Comparison of ENCODE assay signal across 8 cellular contexts in genomic region chr19:3572855-3573161, GRCh38. TPM values are rescaled to one million over a fixed set of nuclear protein-coding genes. Genes with fewer than 3 reads are reported as not detected.
A peak's percentile ranks its signal among the peaks of the same experiment; 100 is the strongest.
DNase-seq lines count a peak whose midpoint lies in the region; ATAC-seq and TF ChIP-seq lines count a peak whose summit lies in the region.

Gene HMG20B (plus strand): TSS chr19:3572944. CDS start chr19:3573310, 366 bp downstream.

- H3K4me1 ChIP-seq in CD8-positive, alpha-beta T cell (ENCODE audit: insufficient read depth, low read length): peaks cover 15% of the 10 kb centered on the region
- peaks cover 10% of the 10 kb centered on the region for H3K4me1 ChIP-seq in OCI-LY3 (ENCODE audit: low read length)

- no peaks in the 10 kb centered on the region for H3K36me3 ChIP-seq in CD8-positive, alpha-beta T cell (ENCODE audit: insufficient read depth, low read length)
- H3K36me3 ChIP-seq in OCI-LY3 (replicated peaks; ENCODE audit: low read depth, low read length): peaks cover 11% of the 10 kb centered on the region

- H3K27ac Mint-ChIP-seq in CD8-positive, alpha-beta T cell: peak within 1 kb of the TSS; percentile 70
- H3K27ac Mint-ChIP-seq in endothelial cell (ENCODE audit: unreplicated experiment) (no peak within 1 kb of the TSS), natural killer cell (peak within 1 kb of the TSS; percentile 61 to 85)

- DNase-seq in CD8-positive, alpha-beta T cell: no peak
- DNase-seq in endothelial cell (ENCODE audit: low spot score) (no peak), natural killer cell (no peak), DMS153 treated with DMSO at 0.1 percent for 48 hours (lab: John Stamatoyannopoulos, UW; ENCODE audit: unreplicated experiment) (no peak), HEK293T (ENCODE audit: extremely low spot score) (no peak), NCI-H1105 (lab: John Stamatoyannopoulos, UW) (no peak)

- ATAC-seq in CD8-positive, alpha-beta T cell: peak; percentile 2
- ATAC-seq in natural killer cell (peak in 2 of 3 donors; percentile 3 to 5), GM18873 (IDR thresholded peaks at IDR 0.05; ENCODE audit: low FRiP score, unreplicated experiment) (no peak)

- no peaks in the 10 kb centered on the region for H3K27me3 ChIP-seq in CD8-positive, alpha-beta T cell (ENCODE audit: insufficient read depth, low read length)
- no peaks in the 10 kb centered on the region for H3K27me3 ChIP-seq in OCI-LY3 (ENCODE audit: low read depth, low read length)

- peaks cover 8% of the 10 kb centered on the region; the same call in 1 of the 2 replicates for H3K79me2 ChIP-seq in OCI-LY3 (ENCODE audit: low read length)

- peaks cover 12% of the 10 kb centered on the region for H3K36me3 Mint-ChIP-seq in CD8-positive, alpha-beta T cell
- H3K36me3 Mint-ChIP-seq in endothelial cell (ENCODE audit: low read depth, unreplicated experiment) (peaks cover 12% of the 10 kb centered on the region), natural killer cell (no peaks in the 10 kb centered on the region)

- no peaks in the 10 kb centered on the region for H3K9me3 Mint-ChIP-seq in CD8-positive, alpha-beta T cell
- no peaks in the 10 kb centered on the region for H3K9me3 Mint-ChIP-seq in endothelial cell (ENCODE audit: unreplicated experiment)
- no peaks in the 10 kb centered on the region for H3K9me3 Mint-ChIP-seq in natural killer cell

- H3K4me1 Mint-ChIP-seq in CD8-positive, alpha-beta T cell (ENCODE audit: low read depth): peaks cover 18% of the 10 kb centered on the region
- peaks cover 12% of the 10 kb centered on the region for H3K4me1 Mint-ChIP-seq in endothelial cell (ENCODE audit: unreplicated experiment)
- peaks cover 7 to 25% of the 10 kb centered on the region in 2 donors for H3K4me1 Mint-ChIP-seq in natural killer cell

- POLR2A ChIA-PET in CD8-positive, alpha-beta T cell (lab: Charles Lee): interaction anchor here (0.9 kb wide), 1 partner anchor 15 kb away, joined by 3 read pairs; the partner anchor contains the start of gene MFSD12
- POLR2A ChIA-PET in HEK293T (lab: Yijun Ruan, JAX): no interaction called here

- peak within 1 kb of the TSS; percentile 98 for H2AFZ ChIP-seq in OCI-LY3 (ENCODE audit: low read depth, low read length)

- no peaks in the 10 kb centered on the region for H3K9me3 ChIP-seq in CD8-positive, alpha-beta T cell (ENCODE audit: low read length)
- H3K9me3 ChIP-seq in OCI-LY3 (ENCODE audit: insufficient read depth, low read length): no peaks in the 10 kb centered on the region

- H3K4me3 Mint-ChIP-seq in CD8-positive, alpha-beta T cell: peak within 1 kb of the TSS; percentile 77
- H3K4me3 Mint-ChIP-seq in endothelial cell (ENCODE audit: unreplicated experiment): peak within 1 kb of the TSS; percentile 84
- H3K4me3 Mint-ChIP-seq in natural killer cell: peak within 1 kb of the TSS; percentile 88

- H3K9ac ChIP-seq in OCI-LY3 (ENCODE audit: low read length): peak within 1 kb of the TSS; percentile 70

- CTCF ChIA-PET in CD8-positive, alpha-beta T cell (lab: Charles Lee): no interaction called here
- CTCF ChIA-PET in HEK293T (lab: Yijun Ruan, JAX): no interaction called here

- H3K4me3 ChIP-seq in CD8-positive, alpha-beta T cell (ENCODE audit: low read depth, low read length): peak within 1 kb of the TSS; percentile 66
- peak within 1 kb of the TSS; percentile 93 for H3K4me3 ChIP-seq in OCI-LY3 (ENCODE audit: low read length)

- peaks cover 5% of the 10 kb centered on the region; the same call in 1 of the 2 replicates for H4K20me1 ChIP-seq in OCI-LY3 (ENCODE audit: insufficient read depth, low read length)

- no peaks in the 10 kb centered on the region for H3K27me3 Mint-ChIP-seq in CD8-positive, alpha-beta T cell (ENCODE audit: low read depth)
- H3K27me3 Mint-ChIP-seq in endothelial cell (ENCODE audit: unreplicated experiment) (peaks cover 20% of the 10 kb centered on the region), natural killer cell (ENCODE audit: low read depth in 2 of 2) (no peaks in the 10 kb centered on the region)

- intact Hi-C loops in CD8-positive, alpha-beta T cell (cut with DNase I, micrococcal nuclease): loop anchor here (1.0 to 5.0 kb wide), 7 partner anchors 16 to 414 kb away; partner anchors contain the start of genes EEF2 (in 2 of the 2), FZR1 (in 2 of the 2) and MFSD12 (in 2 of the 2)
- intact Hi-C loops in natural killer cell (cut with micrococcal nuclease): loop anchor here (1.0 to 2.0 kb wide), 3 partner anchors 15 to 66 kb away; partner anchors contain the start of genes CACTIN and FZR1

- no peak for TF ChIP-seq CTCF in CD8-positive, alpha-beta T cell (IDR thresholded peaks at IDR 0.05)
- TF ChIP-seq CTCF in OCI-LY3 (IDR thresholded peaks at IDR 0.05; ENCODE audit: low read depth, low read length): no peak
- TF ChIP-seq CTCF in endothelial cell (IDR thresholded peaks at IDR 0.05; ENCODE audit: unreplicated experiment): no peak
- no peak for TF ChIP-seq CTCF in natural killer cell (IDR thresholded peaks at IDR 0.05)

- peak within 1 kb of the TSS; percentile 100 for H3K4me2 ChIP-seq in OCI-LY3 (ENCODE audit: low read length)

- H3K27ac ChIP-seq in CD8-positive, alpha-beta T cell (ENCODE audit: low read depth, low read length): peak within 1 kb of the TSS; percentile 60
- H3K27ac ChIP-seq in OCI-LY3 (ENCODE audit: low read length): no peak within 1 kb of the TSS

TF ChIP-seq in HEK293T, 16 proteins besides CTCF, POLR2A, EP300 and RAD21:
- TF ChIP-seq SP1 (IDR thresholded peaks at IDR 0.05) (no peak), PKNOX1 (IDR thresholded peaks at IDR 0.05) (no peak), ELF4 (IDR thresholded peaks at IDR 0.05) (no peak), L3MBTL2 (conservative IDR thresholded peaks at IDR 0.05) (no peak), ZNF384 (IDR thresholded peaks at IDR 0.05) (no peak), BHLHE40 (IDR thresholded peaks at IDR 0.05; ENCODE audit: borderline replicate concordance) (no peak), CTBP1 (IDR thresholded peaks at IDR 0.05; ENCODE audit: borderline replicate concordance) (no peak), LEF1 (IDR thresholded peaks at IDR 0.05; ENCODE audit: borderline replicate concordance) (no peak)
TF ChIP-seq in HEK293T: peak in this region for 0.

RNA-seq across cellular contexts. Expression of gene HMG20B, which starts in this region (rescaled TPM):
- total RNA-seq in CD8-positive, alpha-beta T cell: 10 to 100 TPM; 32.3 to 37.8 TPM
- 77.2 TPM for total RNA-seq in endothelial cell (ENCODE audit: unreplicated experiment)
- 10 to 100 TPM; 45.8 to 57.5 (median 52.1) TPM for total RNA-seq in natural killer cell
